ENCODE assay signal across 8 cellular contexts in the genomic region with DNA sequence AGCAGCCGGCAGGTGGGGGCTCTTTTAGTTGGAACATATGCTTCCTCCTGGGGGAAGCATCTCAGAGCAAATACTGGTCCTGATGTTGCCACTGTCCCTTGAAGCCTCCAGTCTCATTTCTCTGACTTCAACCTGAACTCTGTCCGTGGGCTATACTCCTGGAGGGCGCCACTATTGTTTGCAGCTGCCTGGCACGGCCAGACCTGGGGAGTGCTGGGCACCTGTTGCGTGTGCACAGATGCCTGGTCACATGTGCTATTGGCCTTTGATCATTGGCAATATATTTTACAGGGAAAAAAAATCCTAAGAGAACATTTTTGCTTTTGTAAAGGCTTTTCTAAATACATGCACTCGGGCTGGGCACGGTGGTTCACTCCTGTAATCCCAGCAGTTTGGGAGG. TPM values are rescaled to one million over a fixed set of nuclear protein-coding genes. Genes with fewer than 3 reads are reported as not detected.
"Had no signal": no experiment of that assay in that cellular context is flagged by ENCODE, and none has a peak within 500 bp of the region (broad histone marks: within the 10 kb centered on the region; RNA-seq: fewer than 3 reads in every experiment).

No MANE protein-coding gene starts in this region.

- DNase-seq: H9, HCEC 1CT, HFFc6 had no signal

- ATAC-seq: GM23338 had no signal

- FAIRE-seq: H1, H54, HTR-8/SVneo had no signal

- H3K4me3 ChIP-seq: GM23338 had no signal

RNA-seq across cellular contexts. Expression of a gene that starts 18.2 kb away (rescaled TPM):
- total RNA-seq: GM23338, H1, H9, HFFc6, HT-29 had no signal
